In the genomic region with DNA sequence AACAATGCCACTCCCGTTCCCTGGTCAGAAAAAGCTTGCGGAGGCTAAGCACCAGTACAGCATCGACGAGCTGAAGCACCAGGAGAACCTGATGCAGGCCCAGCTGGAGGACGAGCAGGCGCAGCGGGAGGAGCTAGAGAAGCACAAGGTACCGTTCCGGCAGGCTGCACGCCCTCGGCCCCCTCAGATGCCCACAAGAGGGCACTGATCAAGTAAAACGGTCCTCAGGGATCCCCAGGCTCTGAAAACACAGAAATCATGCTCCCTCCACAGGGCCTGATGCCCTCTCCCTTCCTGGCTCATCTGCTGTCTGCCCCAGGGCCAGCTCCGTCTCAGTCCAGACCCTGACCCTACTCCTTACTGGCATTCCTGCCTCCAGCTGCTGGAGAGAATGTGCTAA, we compare ENCODE assay signal across 8 cellular contexts. TPM values are rescaled to one million over a fixed set of nuclear protein-coding genes. Genes with fewer than 3 reads are reported as not detected.
DNase-seq lines count a peak whose midpoint lies in the region; ATAC-seq and TF ChIP-seq lines count a peak whose summit lies in the region.

No MANE protein-coding gene starts in this region.

- H3K27ac ChIP-seq in right atrium auricular region, result no peak overlapping the region
- no peak overlapping the region for H3K27ac ChIP-seq in left ventricle myocardium inferior (replicated peaks)

- no peaks in the 10 kb centered on the region for H3K27me3 Mint-ChIP-seq in stimulated activated naive CD8-positive, alpha-beta T cell treated with anti-CD3 and anti-CD28 coated beads, Interleukin-15, amount 100 ng/mL, for 72 hours
- no peaks in the 10 kb centered on the region for H3K27me3 Mint-ChIP-seq in natural killer cell (ENCODE audit: low read depth in 2 of 2)

- H3K27me3 ChIP-seq in right atrium auricular region, result no peaks in the 10 kb centered on the region
- no peaks in the 10 kb centered on the region for H3K27me3 ChIP-seq in left ventricle myocardium inferior (ENCODE audit: low read depth)

- H3K36me3 Mint-ChIP-seq in natural killer cell, result no peaks in the 10 kb centered on the region

- no peak overlapping the region for H3K4me3 Mint-ChIP-seq in stimulated activated naive CD8-positive, alpha-beta T cell treated with anti-CD3 and anti-CD28 coated beads, Interleukin-15, amount 100 ng/mL, for 72 hours
- no peak overlapping the region for H3K4me3 Mint-ChIP-seq in natural killer cell

- no peaks in the 10 kb centered on the region for H3K9me3 ChIP-seq in right atrium auricular region
- no peaks in the 10 kb centered on the region for H3K9me3 ChIP-seq in left ventricle myocardium inferior (replicated peaks)

- peak; percentile 88 for ATAC-seq in Right ventricle myocardium superior (ENCODE audit: poor library complexity)
- ATAC-seq in stimulated activated naive CD8-positive, alpha-beta T cell treated with anti-CD3 and anti-CD28 coated beads, Interleukin-15, amount 100 ng/mL, for 72 hours, result peak; percentile 61
- ATAC-seq in natural killer cell, result no peak

- TF ChIP-seq CTCF in right atrium auricular region (IDR thresholded peaks at IDR 0.05), result peak in 1 of 2 donors; percentile 64
- peak; percentile 66 for TF ChIP-seq CTCF in left ventricle myocardium inferior (IDR thresholded peaks at IDR 0.05; ENCODE audit: borderline replicate concordance)
- TF ChIP-seq CTCF in natural killer cell (IDR thresholded peaks at IDR 0.05), result no peak

- intact Hi-C loops in Right ventricle myocardium superior (cut with DNase I) (loop anchor here (2.0 kb wide), 1 partner anchor 39 kb away; no protein-coding TSS in a partner anchor), left ventricle myocardium inferior (cut with micrococcal nuclease) (no loop called here), natural killer cell (cut with micrococcal nuclease) (no loop called here)

- no peak overlapping the region for H3K27ac Mint-ChIP-seq in stimulated activated naive CD8-positive, alpha-beta T cell treated with anti-CD3 and anti-CD28 coated beads, Interleukin-15, amount 100 ng/mL, for 72 hours
- H3K27ac Mint-ChIP-seq in natural killer cell, result peak overlapping the region in 1 of 2 donors; percentile 14

- no peaks in the 10 kb centered on the region for H3K9me3 Mint-ChIP-seq in stimulated activated naive CD8-positive, alpha-beta T cell treated with anti-CD3 and anti-CD28 coated beads, Interleukin-15, amount 100 ng/mL, for 72 hours
- no peaks in the 10 kb centered on the region for H3K9me3 Mint-ChIP-seq in natural killer cell

- H3K4me3 ChIP-seq in right atrium auricular region (no peak overlapping the region), left ventricle myocardium inferior (no peak overlapping the region)

- H3K36me3 ChIP-seq in right atrium auricular region (no peaks in the 10 kb centered on the region), left ventricle myocardium inferior (no peaks in the 10 kb centered on the region)

- H3K4me1 ChIP-seq in right atrium auricular region (peaks cover 0 to 9% of the 10 kb centered on the region in 2 donors), left ventricle myocardium inferior (peaks cover 14% of the 10 kb centered on the region)

- no peaks in the 10 kb centered on the region for H3K4me1 Mint-ChIP-seq in stimulated activated naive CD8-positive, alpha-beta T cell treated with anti-CD3 and anti-CD28 coated beads, Interleukin-15, amount 100 ng/mL, for 72 hours
- H3K4me1 Mint-ChIP-seq in natural killer cell, result no peaks in the 10 kb centered on the region

- DNase-seq in Right ventricle myocardium superior (no peak), right atrium auricular region (ENCODE audit: low spot score) (no peak), SW480 (ENCODE audit: low spot score) (peak; percentile 30), left ventricle myocardium inferior (peak; percentile 31), natural killer cell (no peak), LoVo (ENCODE audit: low spot score) (no peak), cortex of kidney (lab: John Stamatoyannopoulos, UW) (no peak)
- DNase-seq in stimulated activated naive CD8-positive, alpha-beta T cell treated with anti-CD3 and anti-CD28 coated beads, Interleukin-15, amount 100 ng/mL, for 72 hours, result peak; percentile 16 to 29

RNA-seq across cellular contexts. Expression of a gene that starts 21.6 kb away (rescaled TPM):
- total RNA-seq in Right ventricle myocardium superior (1.4 TPM), right atrium auricular region (1 to 10 TPM in 1 of 2 donors, under 1 TPM in 1; 0.94 to 1.7 TPM), left ventricle myocardium inferior (1.7 TPM), natural killer cell (under 1 TPM in 2 of 3 donors, not detected in 1; 0.26 to 0.78 TPM)

RNA-seq across cellular contexts. Expression of a gene that starts 22.1 kb away (rescaled TPM):
- total RNA-seq in Right ventricle myocardium superior (253 TPM), right atrium auricular region (100 to 1,000 TPM; 186 to 347 TPM), left ventricle myocardium inferior (284 TPM), natural killer cell (10 to 100 TPM; 35.7 to 43.2 (median 35.7) TPM)

RNA-seq across cellular contexts. Expression of a gene that starts 44.7 kb away (rescaled TPM):
- total RNA-seq in Right ventricle myocardium superior (34.1 TPM), right atrium auricular region (10 to 100 TPM; 11.1 to 47.0 TPM), left ventricle myocardium inferior (37.5 TPM), natural killer cell (10 to 100 TPM; 31.4 to 43.4 (median 41.5) TPM)

RNA-seq across cellular contexts. Expression of a gene that starts 44.9 kb away (rescaled TPM):
- 18.9 TPM for total RNA-seq in Right ventricle myocardium superior
- 10 to 100 TPM; 14.0 to 22.1 TPM for total RNA-seq in right atrium auricular region
- 18.0 TPM for total RNA-seq in left ventricle myocardium inferior
- 1 to 10 TPM; 6.6 to 10.0 (median 6.9) TPM for total RNA-seq in natural killer cell

Comparison
In these comparisons a context has a peak if more than half of its experiments do, and no peak if none do; other contexts are left out.
1. DNase-seq: peak in SW480 (single experiment), left ventricle myocardium inferior (single experiment) and stimulated activated naive CD8-positive, alpha-beta T cell treated with anti-CD3 and anti-CD28 coated beads, Interleukin-15, amount 100 ng/mL, for 72 hours (2 of 2); none in Right ventricle myocardium superior (single experiment), right atrium auricular region (single experiment), natural killer cell (single experiment), LoVo (single experiment) and cortex of kidney (single experiment).
2. ATAC-seq: peak in Right ventricle myocardium superior (single experiment) and stimulated activated naive CD8-positive, alpha-beta T cell treated with anti-CD3 and anti-CD28 coated beads, Interleukin-15, amount 100 ng/mL, for 72 hours (single experiment); none in natural killer cell (0 of 3).